ENCODE assay signal across 23 cellular contexts in the genomic region with DNA sequence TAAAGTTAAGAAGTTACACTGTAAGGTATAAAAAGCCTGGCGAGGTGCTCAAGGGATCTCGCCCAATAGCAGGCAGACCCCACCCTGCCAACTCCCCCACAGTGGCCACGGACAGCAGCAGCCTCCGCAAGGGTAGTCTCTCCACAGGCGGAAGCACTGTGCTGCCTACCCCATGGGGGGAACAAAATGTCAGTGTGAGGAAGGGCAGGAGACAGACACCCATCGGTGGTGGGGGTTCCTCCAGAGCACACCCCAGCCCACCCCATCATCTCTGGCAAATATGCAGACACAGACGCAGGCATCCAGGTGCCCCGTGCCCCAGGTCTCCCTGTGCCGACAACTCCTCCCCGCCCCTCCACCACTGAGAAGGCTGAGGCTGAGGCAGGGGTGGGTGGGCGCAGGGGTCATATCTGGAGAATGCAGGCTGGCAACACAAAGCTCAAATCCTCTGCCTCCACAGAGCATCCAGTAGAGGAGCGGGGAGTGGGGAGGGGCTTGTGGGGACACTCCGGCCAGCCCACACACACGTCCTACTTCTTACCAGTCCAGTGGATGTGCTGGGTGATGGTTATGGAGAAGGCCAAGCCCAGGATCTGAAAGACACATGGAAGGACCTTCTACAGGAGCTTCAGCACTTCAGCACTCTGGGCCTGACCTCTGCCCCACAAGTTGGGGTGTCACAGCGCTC.
DNase-seq lines count a peak whose midpoint lies in the region; ATAC-seq and TF ChIP-seq lines count a peak whose summit lies in the region.
"Had no signal": no experiment of that assay in that cellular context is flagged by ENCODE, and none has a peak within 500 bp of the region (broad histone marks: within the 10 kb centered on the region; RNA-seq: fewer than 3 reads in every experiment).

No MANE protein-coding gene starts in this region.

- H3K36me3 ChIP-seq in PC-9 (ENCODE audit: low read depth) (no peaks in the 10 kb centered on the region), lower lobe of right lung (no peaks in the 10 kb centered on the region), spleen (no peaks in the 10 kb centered on the region)
- H3K36me3 ChIP-seq: transverse colon had no signal

- no peak for TF ChIP-seq POLR2A in spleen (IDR thresholded peaks at IDR 0.05)

- peaks cover 16% of the 10 kb centered on the region; the same call in 1 of the 2 replicates for H3K79me2 ChIP-seq in PC-9 (ENCODE audit: low read depth)

- H3K4me1 Mint-ChIP-seq in activated T-cell treated with anti-CD3 and anti-CD28 coated beads, Interleukin-2, amount 50 U/mL, for 24 hours (ENCODE audit: low read depth), result no peaks in the 10 kb centered on the region
- H3K4me1 Mint-ChIP-seq: B cell had no signal

- H3K9me3 ChIP-seq in PC-9 (ENCODE audit: insufficient read depth, low read depth), result no peaks in the 10 kb centered on the region
- H3K9me3 ChIP-seq in lower lobe of right lung, result no peaks in the 10 kb centered on the region
- no peaks in the 10 kb centered on the region for H3K9me3 ChIP-seq in spleen
- H3K9me3 ChIP-seq: transverse colon had no signal

- no peaks in the 10 kb centered on the region for H4K20me1 ChIP-seq in PC-9 (ENCODE audit: insufficient read depth)

- no peaks in the 10 kb centered on the region for H3K36me3 Mint-ChIP-seq in activated T-cell treated with anti-CD3 and anti-CD28 coated beads, Interleukin-2, amount 50 U/mL, for 24 hours (ENCODE audit: low read depth)
- H3K36me3 Mint-ChIP-seq: brain; mesothelial cell of epicardium; naive thymus-derived CD8-positive, alpha-beta T cell had no signal

- no peak for ATAC-seq in lower lobe of right lung
- ATAC-seq in GM18858 (IDR thresholded peaks at IDR 0.05; ENCODE audit: unreplicated experiment), result no peak
- ATAC-seq: naive thymus-derived CD8-positive, alpha-beta T cell had no signal

- no peaks in the 10 kb centered on the region for H3K27me3 Mint-ChIP-seq in activated T-cell treated with anti-CD3 and anti-CD28 coated beads, Interleukin-2, amount 50 U/mL, for 24 hours
- H3K27me3 Mint-ChIP-seq: B cell; stimulated activated naive CD8-positive, alpha-beta T cell treated with anti-CD3 and anti-CD28 coated beads, Interleukin-15, Interleukin-2, amounts not matched to agents 100 ng/mL and 50 ng/mL, for 24 hours had no signal

- intact Hi-C loops in PC-9 (cut with micrococcal nuclease; ENCODE audit: unreplicated experiment) (loop anchor here (10.0 kb wide), 1 partner anchor 319 kb away; the partner anchor contains the start of gene SINHCAF), lower lobe of right lung (cut with DNase I) (no loop called here), spleen (cut with DNase I; ENCODE audit: low total_unique reads) (no loop called here)

- WGBS in spleen, 5 donors, result 75 to 90% (median 83%) methylated on average over 11 to 15 of the region's 15 CpGs

- peak overlapping the region; percentile 61 for H3K4me2 ChIP-seq in PC-9

- 0 out of 2 replicates have a peak overlapping the region, but pooled peaks have one; percentile 22 for H2AFZ ChIP-seq in PC-9

- H3K4me1 ChIP-seq in PC-9 (replicated peaks; ENCODE audit: insufficient read depth), result peaks cover 73% of the 10 kb centered on the region
- H3K4me1 ChIP-seq in lower lobe of right lung, result no peaks in the 10 kb centered on the region
- peaks cover 0 to 29% (median 0%) of the 10 kb centered on the region in 6 donors for H3K4me1 ChIP-seq in spleen

- peak; percentile 3 for DNase-seq in activated T-cell treated with anti-CD3 and anti-CD28 coated beads, Interleukin-2, amount 50 U/mL, for 24 hours
- DNase-seq in activated T-cell treated with anti-CD3 and anti-CD28 coated beads, Interleukin-2, amount 50 U/mL, for 1 hour, result no peak
- DNase-seq in PC-9 (no peak), lower lobe of right lung (peak; percentile 41), spleen (peak; percentile 70), NCI-H146 (lab: John Stamatoyannopoulos, UW) (no peak)
- no peak for DNase-seq in activated CD4-positive, alpha-beta T cell treated with anti-CD3 and anti-CD28 coated beads for 4 hours
- DNase-seq: activated gamma-delta T cell; DMS79 treated with DMSO at 0.1 percent for 48 hours; effector CD4-positive, alpha-beta T cell; KG1; NCI-H1694 treated with DMSO at 0.1 percent for 48 hours; NCI-H524; retina; RPMI8226; transverse colon had no signal

- H3K27me3 ChIP-seq in PC-9 (ENCODE audit: insufficient read depth, low read depth), result no peaks in the 10 kb centered on the region
- H3K27me3 ChIP-seq in lower lobe of right lung (ENCODE audit: low read depth), result no peaks in the 10 kb centered on the region
- no peaks in the 10 kb centered on the region for H3K27me3 ChIP-seq in spleen (replicated peaks in 1 of 7)
- H3K27me3 ChIP-seq: transverse colon had no signal

- no peak overlapping the region for H3K4me3 Mint-ChIP-seq in activated T-cell treated with anti-CD3 and anti-CD28 coated beads, Interleukin-2, amount 50 U/mL, for 24 hours
- H3K4me3 Mint-ChIP-seq: B cell; brain; mesothelial cell of epicardium; naive thymus-derived CD8-positive, alpha-beta T cell; stimulated activated naive CD8-positive, alpha-beta T cell treated with anti-CD3 and anti-CD28 coated beads, Interleukin-15, Interleukin-2, amounts not matched to agents 100 ng/mL and 50 ng/mL, for 24 hours had no signal

- POLR2A ChIA-PET in PC-9 (lab: Charles Lee; ENCODE audit: unreplicated experiment), result interaction anchor here (0.5 to 0.7 kb wide), 7 partner anchors 16 to 744 kb away, joined by 3 to 15 read pairs (median 4); no protein-coding TSS in a partner anchor

- TF ChIP-seq CTCF in PC-9 (conservative IDR thresholded peaks at IDR 0.05) (no peak), lower lobe of right lung (IDR thresholded peaks at IDR 0.05) (no peak), spleen (IDR thresholded peaks at IDR 0.05 in 8 of 11, conservative IDR thresholded peaks at IDR 0.05 in 3 of 11) (no peak)

- peaks cover 32% of the 10 kb centered on the region for H3F3A ChIP-seq in PC-9 (ENCODE audit: insufficient read depth, low read depth)

- no TSS peak for BruUV-seq in PC-9 (replicated peaks; lab: Mats Ljungman, UMichigan)

- H3K27ac Mint-ChIP-seq in activated T-cell treated with anti-CD3 and anti-CD28 coated beads, Interleukin-2, amount 50 U/mL, for 24 hours, result no peak overlapping the region
- H3K27ac Mint-ChIP-seq: B cell; brain; mesothelial cell of epicardium; naive thymus-derived CD8-positive, alpha-beta T cell; stimulated activated naive CD8-positive, alpha-beta T cell treated with anti-CD3 and anti-CD28 coated beads, Interleukin-15, Interleukin-2, amounts not matched to agents 100 ng/mL and 50 ng/mL, for 24 hours had no signal

- CTCF ChIA-PET in PC-9 (lab: Charles Lee), result no interaction called here

- no peaks in the 10 kb centered on the region for H3K9me3 Mint-ChIP-seq in activated T-cell treated with anti-CD3 and anti-CD28 coated beads, Interleukin-2, amount 50 U/mL, for 24 hours
- H3K9me3 Mint-ChIP-seq: brain; mesothelial cell of epicardium; naive thymus-derived CD8-positive, alpha-beta T cell; stimulated activated naive CD8-positive, alpha-beta T cell treated with anti-CD3 and anti-CD28 coated beads, Interleukin-15, Interleukin-2, amounts not matched to agents 100 ng/mL and 50 ng/mL, for 24 hours had no signal

- no peaks in the 10 kb centered on the region for H3K9me2 ChIP-seq in PC-9 (ENCODE audit: insufficient read depth)

- H3K27ac ChIP-seq in PC-9, result peak overlapping the region; percentile 95
- no peak overlapping the region for H3K27ac ChIP-seq in lower lobe of right lung
- peak overlapping the region in 7 of 8 donors; percentile 41 to 85 (median 71) for H3K27ac ChIP-seq in spleen
- H3K27ac ChIP-seq: transverse colon, VCaP had no signal

- H3K4me3 ChIP-seq in PC-9 (peak overlapping the region; percentile 19; the same call in 1 of the 2 replicates), lower lobe of right lung (no peak overlapping the region), spleen (peak overlapping the region; percentile 12 to 66 (median 22))
- H3K4me3 ChIP-seq: transverse colon had no signal

Comparison
In these comparisons a context has a peak if more than half of its experiments do, and no peak if none do; other contexts are left out.
1. DNase-seq: peak in activated T-cell treated with anti-CD3 and anti-CD28 coated beads, Interleukin-2, amount 50 U/mL, for 24 hours (single experiment), lower lobe of right lung (single experiment) and spleen (single experiment); none in activated T-cell treated with anti-CD3 and anti-CD28 coated beads, Interleukin-2, amount 50 U/mL, for 1 hour (single experiment), PC-9 (0 of 2), NCI-H146 (single experiment) and activated CD4-positive, alpha-beta T cell treated with anti-CD3 and anti-CD28 coated beads for 4 hours (0 of 2).